19 cellular contexts compared by ENCODE assay signal in the genomic region with DNA sequence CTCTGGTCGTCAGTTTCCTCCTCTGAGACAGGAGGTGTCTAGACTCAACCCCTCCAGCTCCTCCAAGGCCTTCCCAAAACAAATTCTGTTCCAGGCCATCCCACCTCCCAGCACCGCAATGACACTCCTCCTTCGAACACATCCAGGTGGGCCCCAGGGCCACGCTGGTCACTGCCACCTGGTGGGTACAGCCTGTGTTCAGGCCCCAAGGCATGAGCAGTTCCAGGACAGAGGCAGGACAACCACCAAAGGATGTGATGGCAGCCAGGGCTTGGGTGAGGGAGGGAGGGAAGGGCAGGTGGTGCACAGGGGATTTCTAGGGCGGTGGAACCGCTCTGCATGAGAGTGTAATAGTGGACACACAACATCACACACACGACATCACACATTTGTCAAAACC.
"Had no signal": no experiment of that assay in that cellular context is flagged by ENCODE, and none has a peak within 500 bp of the region (broad histone marks: within the 10 kb centered on the region; RNA-seq: fewer than 3 reads in every experiment).

No MANE protein-coding gene starts in this region.

- H3K79me2 ChIP-seq: hepatocyte, parathyroid adenoma had no signal

- H3K27me3 Mint-ChIP-seq: natural killer cell treated with Interleukin-12 subunit alpha and Interleukin-12 subunit beta and Interleukin-15 and Interleukin-18, amount 100 ng/mL, for 72 hours; stimulated activated naive B cell treated with anti-CD40 and anti-IgM and Interleukin-4, amounts not matched to agents 10 μg/mL and 1 μg/mL and 100 μg/mL, for 72 hours had no signal

- ATAC-seq: gastroesophageal sphincter; natural killer cell treated with Interleukin-12 subunit alpha and Interleukin-12 subunit beta and Interleukin-15 and Interleukin-18, amount 100 ng/mL, for 72 hours; sciatic nerve; stimulated activated naive B cell treated with anti-CD40 and anti-IgM and Interleukin-4, amounts not matched to agents 10 μg/mL and 1 μg/mL and 100 μg/mL, for 72 hours had no signal

- H3K9me3 Mint-ChIP-seq: natural killer cell treated with Interleukin-12 subunit alpha and Interleukin-12 subunit beta and Interleukin-15 and Interleukin-18, amount 100 ng/mL, for 72 hours; stimulated activated naive B cell treated with anti-CD40 and anti-IgM and Interleukin-4, amounts not matched to agents 10 μg/mL and 1 μg/mL and 100 μg/mL, for 72 hours had no signal

- H3K4me2 ChIP-seq: hepatocyte had no signal

- H3K4me1 ChIP-seq: prostate gland had no signal

- H3K4me3 Mint-ChIP-seq: natural killer cell treated with Interleukin-12 subunit alpha and Interleukin-12 subunit beta and Interleukin-15 and Interleukin-18, amount 100 ng/mL, for 72 hours; stimulated activated naive B cell treated with anti-CD40 and anti-IgM and Interleukin-4, amounts not matched to agents 10 μg/mL and 1 μg/mL and 100 μg/mL, for 72 hours had no signal

- H3K9me3 ChIP-seq: esophagus squamous epithelium, prostate gland, stomach, thoracic aorta, transverse colon had no signal

- H3K27ac Mint-ChIP-seq: stimulated activated naive B cell treated with anti-CD40 and anti-IgM and Interleukin-4, amounts not matched to agents 10 μg/mL and 1 μg/mL and 100 μg/mL, for 72 hours had no signal

- H3K4me3 ChIP-seq: esophagus squamous epithelium, gastroesophageal sphincter, hepatocyte, lung, prostate gland, stomach, thoracic aorta, transverse colon had no signal

- H3K36me3 Mint-ChIP-seq: natural killer cell treated with Interleukin-12 subunit alpha and Interleukin-12 subunit beta and Interleukin-15 and Interleukin-18, amount 100 ng/mL, for 72 hours had no signal

- H3K9ac ChIP-seq: parathyroid adenoma had no signal

- DNase-seq: dermis blood vessel endothelial cell; esophagus squamous epithelium; foreskin fibroblast; mesenchymal stem cell; midbrain; stimulated activated CD4-positive, alpha-beta T cell treated with anti-CD3 and anti-CD28 coated beads, Interleukin-2, amount 100 ng/mL, for 24 hours; stimulated activated CD4-positive, alpha-beta T cell treated with anti-CD3 and anti-CD28 coated beads, Interleukin-4, amount 100 ng/mL, for 4 hours; stimulated activated naive B cell treated with anti-CD40 and anti-IgM and Interleukin-4, amounts not matched to agents 10 μg/mL and 1 μg/mL and 100 μg/mL, for 72 hours; stomach; substantia nigra; transverse colon had no signal

- H3K27me3 ChIP-seq: esophagus squamous epithelium, gastroesophageal sphincter, hepatocyte, stomach, transverse colon had no signal

- H3K27ac ChIP-seq: gastroesophageal sphincter, hepatocyte, parathyroid adenoma, prostate gland, thoracic aorta, transverse colon had no signal

- H2AFZ ChIP-seq: hepatocyte, parathyroid adenoma had no signal

- H3K36me3 ChIP-seq: gastroesophageal sphincter, prostate gland, thoracic aorta, transverse colon had no signal
